In genomic region chr17:68400404-68400735, GRCh38 we compare ENCODE assay signal across 16 cellular contexts. TPM values are rescaled to one million over a fixed set of nuclear protein-coding genes. Genes with fewer than 3 reads are reported as not detected.
DNase-seq lines count a peak whose midpoint lies in the region; ATAC-seq and TF ChIP-seq lines count a peak whose summit lies in the region.
"Had no signal": no experiment of that assay in that cellular context is flagged by ENCODE, and none has a peak within 500 bp of the region (broad histone marks: within the 10 kb centered on the region; RNA-seq: fewer than 3 reads in every experiment).

No MANE protein-coding gene starts in this region.

- peaks cover 31% of the 10 kb centered on the region for H3K36me3 Mint-ChIP-seq in CD4-positive, alpha-beta T cell (ENCODE audit: low read depth)
- peaks cover 6% of the 10 kb centered on the region for H3K36me3 Mint-ChIP-seq in dendritic cell treated with granulocyte-macrophage colony-stimulating factor and Interleukin-4, amounts not matched to agents 40 ng/mL and 50 ng/mL, for 4 days (ENCODE audit: low read depth)

- no peak for TF ChIP-seq POLR2A in sigmoid colon (IDR thresholded peaks at IDR 0.05)

- POLR2A ChIA-PET in CD4-positive, alpha-beta T cell (lab: Charles Lee): interaction anchor here (1.1 to 3.6 kb wide), 2 partner anchors 14 to 109 kb away, joined by 4 to 25 read pairs; partner anchors contain the start of genes ARSG and SLC16A6

- TF ChIP-seq EP300 in sigmoid colon (IDR thresholded peaks at IDR 0.05): no peak

- H3K27me3 Mint-ChIP-seq in CD4-positive, alpha-beta T cell: no peaks in the 10 kb centered on the region
- no peaks in the 10 kb centered on the region for H3K27me3 Mint-ChIP-seq in dendritic cell treated with granulocyte-macrophage colony-stimulating factor and Interleukin-4, amounts not matched to agents 40 ng/mL and 50 ng/mL, for 4 days
- H3K27me3 Mint-ChIP-seq: IgD-negative memory B cell had no signal

- H3K27ac Mint-ChIP-seq in CD4-positive, alpha-beta T cell: peak overlapping the region; percentile 25
- no peak overlapping the region for H3K27ac Mint-ChIP-seq in dendritic cell treated with granulocyte-macrophage colony-stimulating factor and Interleukin-4, amounts not matched to agents 40 ng/mL and 50 ng/mL, for 4 days
- H3K27ac Mint-ChIP-seq: GM23338, IgD-negative memory B cell had no signal

- no peaks in the 10 kb centered on the region for H3K36me3 ChIP-seq in OCI-LY3 (replicated peaks; ENCODE audit: low read depth, low read length)
- H3K36me3 ChIP-seq in sigmoid colon: no peaks in the 10 kb centered on the region
- H3K36me3 ChIP-seq: SJSA1 had no signal

- H3K4me1 ChIP-seq in OCI-LY3 (ENCODE audit: low read length): peaks cover 23% of the 10 kb centered on the region
- H3K4me1 ChIP-seq in sigmoid colon: no peaks in the 10 kb centered on the region

- peak overlapping the region; percentile 30 for H3K4me3 Mint-ChIP-seq in CD4-positive, alpha-beta T cell
- H3K4me3 Mint-ChIP-seq in dendritic cell treated with granulocyte-macrophage colony-stimulating factor and Interleukin-4, amounts not matched to agents 40 ng/mL and 50 ng/mL, for 4 days: peak overlapping the region; percentile 13
- H3K4me3 Mint-ChIP-seq: GM23338, IgD-negative memory B cell had no signal

- H3K4me3 ChIP-seq in OCI-LY3 (ENCODE audit: low read length) (no peak overlapping the region), sigmoid colon (no peak overlapping the region)
- H3K4me3 ChIP-seq: gastroesophageal sphincter, GM23338, SJSA1, tibial nerve had no signal

- no peak overlapping the region for H2AFZ ChIP-seq in OCI-LY3 (ENCODE audit: low read depth, low read length)
- H2AFZ ChIP-seq: GM23338 had no signal

- H4K20me1 ChIP-seq in OCI-LY3 (ENCODE audit: insufficient read depth, low read length): no peaks in the 10 kb centered on the region

- no peaks in the 10 kb centered on the region for H3K27me3 ChIP-seq in CD4-positive, alpha-beta T cell (ENCODE audit: control insufficient read depth, insufficient read depth, low read length)
- peaks cover 9% of the 10 kb centered on the region for H3K27me3 ChIP-seq in OCI-LY3 (ENCODE audit: low read depth, low read length)
- no peaks in the 10 kb centered on the region for H3K27me3 ChIP-seq in sigmoid colon
- H3K27me3 ChIP-seq: gastroesophageal sphincter, SJSA1, tibial nerve had no signal

- H3K27ac ChIP-seq in CD4-positive, alpha-beta T cell (ENCODE audit: low read depth, low read length): no peak overlapping the region
- H3K27ac ChIP-seq in OCI-LY3 (ENCODE audit: low read length) (no peak overlapping the region), sigmoid colon (no peak overlapping the region)
- H3K27ac ChIP-seq: gastroesophageal sphincter, SJSA1, VCaP had no signal

- H3K9me3 ChIP-seq in CD4-positive, alpha-beta T cell (ENCODE audit: control insufficient read depth, low read length): peaks cover 7% of the 10 kb centered on the region
- H3K9me3 ChIP-seq in OCI-LY3 (ENCODE audit: insufficient read depth, low read length) (no peaks in the 10 kb centered on the region), sigmoid colon (peaks cover 0 to 4% (median 0%) of the 10 kb centered on the region in 4 donors)
- H3K9me3 ChIP-seq: SJSA1 had no signal

- H3K9ac ChIP-seq in OCI-LY3 (ENCODE audit: low read length): no peak overlapping the region

- intact Hi-C loops in CD4-positive, alpha-beta T cell (cut with DNase I, micrococcal nuclease): no loop called here
- intact Hi-C loops in dendritic cell treated with granulocyte-macrophage colony-stimulating factor and Interleukin-4, amounts not matched to agents 40 ng/mL and 50 ng/mL, for 4 days (cut with micrococcal nuclease): no loop called here
- intact Hi-C loops in sigmoid colon (cut with DNase I): no loop called here

- no peak for ATAC-seq in CD4-positive, alpha-beta T cell (ENCODE audit: poor library complexity)
- ATAC-seq in SK-N-SH treated with all-trans-retinoic acid at 6 μM for 48 hours: no peak
- no peak for ATAC-seq in HG03135 (IDR thresholded peaks at IDR 0.05; ENCODE audit: unreplicated experiment)
- ATAC-seq: gastroesophageal sphincter, GM23338 had no signal

- WGBS in sigmoid colon, 2 donors: 88% methylated on average over 4 of the region's 4 CpGs

- CTCF ChIA-PET in CD4-positive, alpha-beta T cell (lab: Charles Lee): interaction anchor here (1.2 to 2.1 kb wide), 2 partner anchors 32 to 50 kb away, joined by 3 to 8 read pairs; no protein-coding TSS in a partner anchor

- H3K9me3 Mint-ChIP-seq in CD4-positive, alpha-beta T cell: peaks cover 3% of the 10 kb centered on the region
- H3K9me3 Mint-ChIP-seq in dendritic cell treated with granulocyte-macrophage colony-stimulating factor and Interleukin-4, amounts not matched to agents 40 ng/mL and 50 ng/mL, for 4 days: no peaks in the 10 kb centered on the region

- no peaks in the 10 kb centered on the region for H3K79me2 ChIP-seq in OCI-LY3 (ENCODE audit: low read length)

- peaks cover 36% of the 10 kb centered on the region for H3K4me1 Mint-ChIP-seq in CD4-positive, alpha-beta T cell (ENCODE audit: low read depth)
- H3K4me1 Mint-ChIP-seq in dendritic cell treated with granulocyte-macrophage colony-stimulating factor and Interleukin-4, amounts not matched to agents 40 ng/mL and 50 ng/mL, for 4 days (ENCODE audit: low read depth): peaks cover 23% of the 10 kb centered on the region

- peak overlapping the region; percentile 66 for H3K4me2 ChIP-seq in OCI-LY3 (ENCODE audit: low read length)
- H3K4me2 ChIP-seq: GM23338 had no signal

- no peak for TF ChIP-seq CTCF in CD4-positive, alpha-beta T cell (IDR thresholded peaks at IDR 0.05)
- TF ChIP-seq CTCF in OCI-LY3 (IDR thresholded peaks at IDR 0.05; ENCODE audit: low read depth, low read length) (no peak), sigmoid colon (IDR thresholded peaks at IDR 0.05) (no peak)

- DNase-seq in CD4-positive, alpha-beta T cell: no peak
- DNase-seq in sigmoid colon (peak; percentile 53), nucleus accumbens (lab: John Stamatoyannopoulos, UW) (no peak), T1000 (lab: John Stamatoyannopoulos, UW) (no peak)
- DNase-seq: mesendoderm, NCI-H1092 had no signal

TF ChIP-seq in SK-N-SH treated with all-trans-retinoic acid at 6 μM for 48 hours, 23 proteins besides CTCF, POLR2A, EP300 and RAD21:
- TF ChIP-seq ISL1 (CRISPR knock-in tag; IDR thresholded peaks at IDR 0.05) (no peak), BACH2 (CRISPR knock-in tag; IDR thresholded peaks at IDR 0.05; ENCODE audit: borderline replicate concordance) (no peak), ZNF8 (CRISPR knock-in tag; IDR thresholded peaks at IDR 0.05) (no peak), ESRRG (CRISPR knock-in tag; IDR thresholded peaks at IDR 0.05) (no peak), CSDC2 (CRISPR knock-in tag; IDR thresholded peaks at IDR 0.05) (no peak), ZNF565 (CRISPR knock-in tag; conservative IDR thresholded peaks at IDR 0.05; ENCODE audit: low read depth) (no peak), ZC3H10 (CRISPR knock-in tag; IDR thresholded peaks at IDR 0.05) (no peak), ZFP30 (CRISPR knock-in tag; IDR thresholded peaks at IDR 0.05) (no peak), TOX (CRISPR knock-in tag; IDR thresholded peaks at IDR 0.05; ENCODE audit: borderline replicate concordance) (no peak), PPARA (CRISPR knock-in tag; IDR thresholded peaks at IDR 0.05; ENCODE audit: borderline replicate concordance) (no peak)

RNA-seq across cellular contexts. Expression of gene WIPI1, which starts 56.9 kb away (rescaled TPM):
- total RNA-seq in CD4-positive, alpha-beta T cell: 1 to 10 TPM; 2.0 to 2.6 TPM
- total RNA-seq in sigmoid colon: 10 to 100 TPM; 18.9 to 28.5 (median 22.3) TPM
- polyA plus RNA-seq in sigmoid colon: 10 to 100 TPM; 63.2 to 78.8 (median 78.1) TPM

Comparison
In these comparisons a context has a peak if more than half of its experiments do, and no peak if none do; other contexts are left out.
1. RNA of gene WIPI1, which starts 56.9 kb away (total RNA-seq): 18.9 to 28.5 TPM in sigmoid colon; 2.0 to 2.6 TPM in CD4-positive, alpha-beta T cell; every median in the first group is over 4 times any median in the second.